Comparison of ENCODE assay signal across 18 cellular contexts in genomic region chr4:5980436-5981155, GRCh38. TPM values are rescaled to one million over a fixed set of nuclear protein-coding genes. Genes with fewer than 3 reads are reported as not detected.
DNase-seq lines count a peak whose midpoint lies in the region; TF ChIP-seq lines count a peak whose summit lies in the region.
"Had no signal": no experiment of that assay in that cellular context is flagged by ENCODE, and none has a peak within 500 bp of the region (broad histone marks: within the 10 kb centered on the region; RNA-seq: fewer than 3 reads in every experiment).

No MANE protein-coding gene starts in this region.

- no peak overlapping the region for H3K4ac ChIP-seq in neuronal stem cell (ENCODE audit: low read length)

- DNase-seq in DMS53 (lab: John Stamatoyannopoulos, UW) = peak; percentile 50
- DNase-seq in DMS53 treated with DMSO at 0.1 percent for 48 hours (lab: John Stamatoyannopoulos, UW; ENCODE audit: unreplicated experiment) = no peak
- DNase-seq in G401 (ENCODE audit: low spot score) = peak; percentile 53
- DNase-seq in OCI-LY7 (ENCODE audit: low spot score) = no peak
- DNase-seq in hepatocyte (ENCODE audit: low spot score) = no peak
- no peak for DNase-seq in neuronal stem cell (ENCODE audit: low spot score)
- DNase-seq in brain microvascular endothelial cell = no peak
- DNase-seq in NCI-H187 treated with DMSO at 0.1 percent for 48 hours (lab: John Stamatoyannopoulos, UW) = no peak
- DNase-seq: activated CD4-positive, CD25-positive, alpha-beta regulatory T cell; cerebellar nuclear complex; foreskin fibroblast; NCI-H1436 treated with DMSO at 0.1 percent for 48 hours; spleen; stimulated activated naive CD4-positive, alpha-beta T cell treated with Interleukin-2 at 50 U/mL for 16 hours; T-helper 17 cell had no signal

- no peaks in the 10 kb centered on the region for H4K20me1 ChIP-seq in OCI-LY7 (ENCODE audit: insufficient read depth, low read length)
- no peaks in the 10 kb centered on the region for H4K20me1 ChIP-seq in hepatocyte (ENCODE audit: insufficient read depth, poor library complexity, severe bottlenecking)

- H4K91ac ChIP-seq in neuronal stem cell (ENCODE audit: low read depth, low read length, poor library complexity) = no peak overlapping the region

- POLR2A ChIA-PET in OCI-LY7 (lab: Charles Lee) = no interaction called here

- H3K36me3 ChIP-seq in OCI-LY7 (ENCODE audit: insufficient read depth, low read length) = no peaks in the 10 kb centered on the region
- no peaks in the 10 kb centered on the region for H3K36me3 ChIP-seq in hepatocyte (replicated peaks; ENCODE audit: insufficient read depth, low read depth)
- H3K36me3 ChIP-seq in neuronal stem cell (replicated peaks in 1 of 2; ENCODE audit: control insufficient read depth in 2 of 2, insufficient read depth in 2 of 2, low read length in 2 of 2) = no peaks in the 10 kb centered on the region
- H3K36me3 ChIP-seq in brain microvascular endothelial cell (replicated peaks) = no peaks in the 10 kb centered on the region
- H3K36me3 ChIP-seq: spleen, upper lobe of right lung had no signal

- H3K9me3 ChIP-seq in OCI-LY7 (ENCODE audit: low read length) (peaks cover 7% of the 10 kb centered on the region; the same call in 1 of the 2 replicates), hepatocyte (ENCODE audit: low read depth) (no peaks in the 10 kb centered on the region), neuronal stem cell (replicated peaks in 1 of 2; ENCODE audit: control insufficient read depth in 2 of 2, insufficient read depth in 1 of 2, low read depth in 1 of 2, low read length in 2 of 2) (peaks cover 0 to 2% of the 10 kb centered on the region in 2 donors)
- H3K9me3 ChIP-seq: upper lobe of right lung had no signal

- no TSS peak for BruUV-seq in OCI-LY7 (replicated peaks; lab: Mats Ljungman, UMichigan)

- CTCF ChIA-PET in OCI-LY7 (lab: Charles Lee; ENCODE audit: unreplicated experiment) = no interaction called here

- no peak overlapping the region for H2BK120ac ChIP-seq in neuronal stem cell (ENCODE audit: low read depth, low read length)

- H3K9me2 ChIP-seq in OCI-LY7 (ENCODE audit: insufficient read depth, low read length) (no peaks in the 10 kb centered on the region), hepatocyte (replicated peaks; ENCODE audit: insufficient read depth) (no peaks in the 10 kb centered on the region)

- H2BK5ac ChIP-seq in neuronal stem cell (ENCODE audit: low read length) = no peak overlapping the region

- H2BK15ac ChIP-seq in neuronal stem cell (ENCODE audit: low read length) = no peak overlapping the region

- H3K23ac ChIP-seq in neuronal stem cell (ENCODE audit: low read depth, low read length, poor library complexity) = no peak overlapping the region

- H3K27me3 ChIP-seq in hepatocyte (peaks cover 32% of the 10 kb centered on the region), neuronal stem cell (ENCODE audit: control insufficient read depth in 3 of 3, insufficient read depth in 3 of 3, low read depth in 1 of 3, low read length in 3 of 3) (peaks cover 0 to 9% (median 0%) of the 10 kb centered on the region in 3 experiments), brain microvascular endothelial cell (replicated peaks) (no peaks in the 10 kb centered on the region)

- H3K27ac ChIP-seq in OCI-LY7 (ENCODE audit: low read depth, low read length, poor library complexity, severe bottlenecking) (no peak overlapping the region), hepatocyte (no peak overlapping the region), neuronal stem cell (replicated peaks; ENCODE audit: low read length) (no peak overlapping the region), brain microvascular endothelial cell (no peak overlapping the region)
- H3K27ac ChIP-seq: HL-60, spleen, upper lobe of right lung had no signal

- no peak overlapping the region for H3K18ac ChIP-seq in neuronal stem cell (ENCODE audit: low read length)

- 67% methylated on average over 3 of the region's 3 CpGs for WGBS in hepatocyte (ENCODE audit: low lambda C conversion rate, missing lambda C conversion rate)
- WGBS in neuronal stem cell (ENCODE audit: extremely low coverage in 2 of 2, insufficient read length in 2 of 2, insufficient replicate concordance in 1 of 2), 2 donors = no CpG with 5 or more reads among the region's 3 CpGs

- H3K4me3 ChIP-seq in OCI-LY7 (ENCODE audit: low read depth, low read length, poor library complexity, severe bottlenecking) (no peak overlapping the region), hepatocyte (no peak overlapping the region), neuronal stem cell (ENCODE audit: low read length in 2 of 2) (no peak overlapping the region), brain microvascular endothelial cell (ENCODE audit: low read depth, low read length) (no peak overlapping the region)
- H3K4me3 ChIP-seq: spleen, upper lobe of right lung had no signal

- peak; percentile 26; the same call in 1 of the 2 replicates for TF ChIP-seq CTCF in OCI-LY7 (conservative IDR thresholded peaks at IDR 0.05; ENCODE audit: low read length)
- peak; percentile 13 for TF ChIP-seq CTCF in hepatocyte (IDR thresholded peaks at IDR 0.05; ENCODE audit: poor library complexity)
- TF ChIP-seq CTCF in brain microvascular endothelial cell (IDR thresholded peaks at IDR 0.05; ENCODE audit: low read depth, low read length, missing control alignments) = no peak

- in situ Hi-C loops in G401 (cut with HindIII; ENCODE audit: low sequenced_read_pairs) (no loop called here), brain microvascular endothelial cell (cut with HindIII; ENCODE audit: low pct_ligation_motif_present, low sequenced_read_pairs) (no loop called here)

- H4K8ac ChIP-seq in neuronal stem cell (ENCODE audit: low read depth, low read length) = no peak overlapping the region

- no peaks in the 10 kb centered on the region for H3K79me1 ChIP-seq in neuronal stem cell (ENCODE audit: low read depth, low read length)

- H2BK12ac ChIP-seq in neuronal stem cell (ENCODE audit: low read length) = no peak overlapping the region

- H3K79me2 ChIP-seq in OCI-LY7 (ENCODE audit: insufficient read depth, low read depth, low read length) (no peaks in the 10 kb centered on the region), hepatocyte (no peaks in the 10 kb centered on the region)

- H2AFZ ChIP-seq in OCI-LY7 (ENCODE audit: low read length) (no peak overlapping the region), hepatocyte (no peak overlapping the region), neuronal stem cell (ENCODE audit: low read length) (no peak overlapping the region)

- H3K4me2 ChIP-seq in OCI-LY7 (ENCODE audit: low read length) (no peak overlapping the region), hepatocyte (no peak overlapping the region), neuronal stem cell (ENCODE audit: insufficient read depth, low read length, poor library complexity, severe bottlenecking) (no peak overlapping the region)

- H3K9ac ChIP-seq in neuronal stem cell (ENCODE audit: low read depth, low read length, poor library complexity) = no peak overlapping the region

- no peak overlapping the region for H3K14ac ChIP-seq in neuronal stem cell (ENCODE audit: low read length)

- intact Hi-C loops in OCI-LY7 (cut with micrococcal nuclease; ENCODE audit: unreplicated experiment) = no loop called here

- H2AK5ac ChIP-seq in neuronal stem cell (ENCODE audit: low read depth, low read length) = no peak overlapping the region

- H3K4me1 ChIP-seq in OCI-LY7 (ENCODE audit: insufficient read depth, low read length, poor library complexity, severe bottlenecking) = no peaks in the 10 kb centered on the region
- H3K4me1 ChIP-seq in hepatocyte (ENCODE audit: insufficient read depth) = no peaks in the 10 kb centered on the region
- no peaks in the 10 kb centered on the region for H3K4me1 ChIP-seq in neuronal stem cell (ENCODE audit: control insufficient read depth in 2 of 2, insufficient read depth in 1 of 2, low read depth in 1 of 2, low read length in 2 of 2)
- H3K4me1 ChIP-seq: spleen, upper lobe of right lung had no signal

RNA-seq across cellular contexts. Expression of gene C4orf50, which starts 37.6 kb away (rescaled TPM):
- not detected in 2 replicates for total RNA-seq in G401 (2014; rRNA removed; shearing (Covaris generic))
- total RNA-seq in OCI-LY7 (2014; rRNA removed; shearing (Covaris generic)) = 0.06 TPM in 1 of 2 replicates, not detected in the other
- total RNA-seq in OCI-LY7 (2022) = not detected in 2 replicates
- 0.04 TPM in 1 of 2 replicates, not detected in the other for total RNA-seq in hepatocyte
- polyA plus RNA-seq in hepatocyte = not detected in 2 replicates
- polyA plus RNA-seq in neuronal stem cell (2013, experiment 1 of 2) = 0.01 TPM
- polyA plus RNA-seq in neuronal stem cell (2013, experiment 2 of 2) = 0.01 TPM
- polyA plus RNA-seq: CD14-positive monocyte had no signal

Comparison
In these comparisons a context has a peak if more than half of its experiments do, and no peak if none do; other contexts are left out.
1. DNase-seq: peak in DMS53 (single experiment) and G401 (single experiment); none in DMS53 treated with DMSO at 0.1 percent for 48 hours (single experiment), OCI-LY7 (single experiment), hepatocyte (single experiment), neuronal stem cell (single experiment), brain microvascular endothelial cell (single experiment) and NCI-H187 treated with DMSO at 0.1 percent for 48 hours (single experiment).